Comparison of ENCODE assay signal across 9 cellular contexts in the genomic region with DNA sequence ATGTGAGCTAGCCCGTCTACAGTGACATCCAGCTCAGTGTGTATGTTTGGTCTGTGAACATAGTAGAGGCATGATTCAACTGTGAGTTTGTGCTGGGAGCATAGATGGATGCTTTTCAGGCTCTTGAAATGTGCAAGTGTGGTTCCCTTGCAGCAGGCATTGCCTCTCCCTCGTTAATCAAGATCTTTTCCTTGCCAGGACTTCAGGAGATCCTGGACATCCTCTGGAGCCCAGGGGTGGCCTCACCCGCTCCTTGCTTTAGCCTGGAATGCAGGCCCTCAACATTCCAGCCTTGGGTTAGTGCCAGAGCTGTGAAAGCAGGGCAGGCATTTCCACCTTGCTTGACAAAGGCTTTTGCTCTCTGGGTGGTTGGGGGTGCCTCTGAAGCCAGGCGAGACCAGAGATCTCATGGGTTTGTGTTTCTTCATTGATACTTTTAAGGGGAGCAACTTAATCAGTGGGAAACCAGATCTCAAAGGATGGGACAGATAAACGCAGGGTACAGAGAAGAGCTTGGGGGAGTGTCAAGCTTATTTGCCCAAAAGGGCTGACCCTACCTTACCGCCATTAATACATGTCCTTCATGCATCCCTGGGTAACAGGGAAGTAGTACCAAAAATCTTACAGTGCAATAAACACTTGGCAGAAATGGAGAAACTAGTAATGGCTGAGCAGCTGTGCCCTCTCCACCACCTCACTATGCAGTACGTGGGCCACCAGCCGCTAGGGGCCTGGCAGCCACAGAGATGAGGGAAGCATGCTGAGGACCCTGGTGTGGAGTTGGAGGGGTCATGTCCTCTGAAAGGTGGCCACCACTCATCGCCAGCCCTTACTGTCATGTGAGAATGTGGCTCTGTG.
A peak's percentile ranks its signal among the peaks of the same experiment; 100 is the strongest.
DNase-seq lines count a peak whose midpoint lies in the region; ATAC-seq, FAIRE-seq and TF ChIP-seq lines count a peak whose summit lies in the region.
"Had no signal": no experiment of that assay in that cellular context is flagged by ENCODE, and none has a peak within 500 bp of the region (broad histone marks: within the 10 kb centered on the region; RNA-seq: fewer than 3 reads in every experiment).

No MANE protein-coding gene starts in this region.

- H3K36me3 Mint-ChIP-seq in memory B cell: peaks cover 3% of the 10 kb centered on the region

- TF ChIP-seq POLR2A in H54 (IDR thresholded peaks at IDR 0.05; ENCODE audit: low read depth, low read length): no peak
- TF ChIP-seq POLR2A in uterus (IDR thresholded peaks at IDR 0.05): no peak

- no peak for FAIRE-seq in H54 (lab: Jason Lieb, UNC)

- no peaks in the 10 kb centered on the region for H3K4me1 ChIP-seq in uterus

- H3K27ac ChIP-seq in uterus: no peak overlapping the region
- H3K27ac ChIP-seq: parathyroid adenoma had no signal

- H3K27me3 Mint-ChIP-seq in memory B cell: no peaks in the 10 kb centered on the region

- H3K27me3 ChIP-seq in uterus: no peaks in the 10 kb centered on the region

- H3K27ac Mint-ChIP-seq in memory B cell: no peak overlapping the region

- no peak overlapping the region for H3K4me3 Mint-ChIP-seq in memory B cell

- H3K4me3 ChIP-seq in AG09309 (ENCODE audit: control insufficient read depth, low read depth, low read length) (no peak overlapping the region), astrocyte of the cerebellum (ENCODE audit: low read depth, low read length) (no peak overlapping the region), uterus (no peak overlapping the region)

- H3K9me3 ChIP-seq in uterus: no peaks in the 10 kb centered on the region

- ATAC-seq in memory B cell (ENCODE audit: low read depth): peak; percentile 31

- in situ Hi-C loops in astrocyte of the cerebellum (cut with HindIII; ENCODE audit: low sequenced_read_pairs): no loop called here

- DNase-seq in AG09309 (ENCODE audit: low read depth) (peak; percentile 8), H54 (ENCODE audit: insufficient read length, low spot score) (peak; percentile 34), astrocyte of the cerebellum (ENCODE audit: low read depth) (peak; percentile 45), memory B cell (ENCODE audit: low spot score in 2 of 2) (no peak), uterus (no peak), NCI-H1694 (lab: John Stamatoyannopoulos, UW) (no peak), GM10266 (ENCODE audit: extremely low spot score) (no peak)
- DNase-seq in stimulated activated CD8-positive, alpha-beta memory T cell treated with anti-CD3 and anti-CD28 coated beads, Interleukin-4, amount 100 ng/mL, for 48 hours: no peak

- H3K4me1 Mint-ChIP-seq in memory B cell: peaks cover 52% of the 10 kb centered on the region

- no peaks in the 10 kb centered on the region for H3K36me3 ChIP-seq in uterus

- no peaks in the 10 kb centered on the region for H3K9me3 Mint-ChIP-seq in memory B cell

- intact Hi-C loops in uterus (cut with DNase I; ENCODE audit: low total_unique reads): no loop called here

- TF ChIP-seq CTCF in AG09309 (IDR thresholded peaks at IDR 0.05; ENCODE audit: control insufficient read depth, insufficient read depth, low read depth, low read length, missing control alignments): no peak
- peak; percentile 15 for TF ChIP-seq CTCF in astrocyte of the cerebellum (IDR thresholded peaks at IDR 0.05; ENCODE audit: low read depth, low read length, missing control alignments)
- TF ChIP-seq CTCF in uterus (IDR thresholded peaks at IDR 0.05): no peak
- TF ChIP-seq CTCF in GM10266 (IDR thresholded peaks at IDR 0.05; ENCODE audit: control insufficient read depth, insufficient read depth, low read depth, missing control alignments): no peak

Comparison
In these comparisons a context has a peak if more than half of its experiments do, and no peak if none do; other contexts are left out.
1. DNase-seq: peak in AG09309 (single experiment), H54 (single experiment) and astrocyte of the cerebellum (single experiment); none in memory B cell (0 of 2), uterus (0 of 2), stimulated activated CD8-positive, alpha-beta memory T cell treated with anti-CD3 and anti-CD28 coated beads, Interleukin-4, amount 100 ng/mL, for 48 hours (single experiment), NCI-H1694 (single experiment) and GM10266 (single experiment).